ENCODE assay signal across 20 cellular contexts in the genomic region with DNA sequence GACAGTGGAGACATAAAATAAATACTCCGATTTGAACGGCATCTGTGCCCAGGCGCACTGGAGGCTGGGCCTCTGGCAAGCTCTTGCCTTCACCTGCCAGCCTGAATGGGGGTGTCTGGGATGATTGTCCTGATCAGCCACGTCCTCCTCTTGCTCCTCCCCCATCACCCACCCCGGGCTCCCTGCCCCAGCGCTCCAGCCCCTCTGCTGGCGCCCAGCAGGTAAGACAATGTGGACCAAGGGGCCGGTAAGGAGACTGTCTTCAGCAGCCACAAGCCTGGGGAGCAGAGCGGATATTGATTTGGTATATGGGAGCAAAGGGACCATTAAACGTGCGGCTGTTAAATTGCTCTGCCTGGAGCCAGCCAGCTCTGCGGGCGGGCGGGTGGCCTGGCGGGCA. TPM values are rescaled to one million over a fixed set of nuclear protein-coding genes. Genes with fewer than 3 reads are reported as not detected.
DNase-seq lines count a peak whose midpoint lies in the region; ATAC-seq and TF ChIP-seq lines count a peak whose summit lies in the region.
"Had no signal": no experiment of that assay in that cellular context is flagged by ENCODE, and none has a peak within 500 bp of the region (broad histone marks: within the 10 kb centered on the region; RNA-seq: fewer than 3 reads in every experiment).

No MANE protein-coding gene starts in this region.

- H3K56ac ChIP-seq in mesendoderm (ENCODE audit: low read length): no peak overlapping the region

- H3K27ac Mint-ChIP-seq in GM23338: no peak overlapping the region
- no peak overlapping the region for H3K27ac Mint-ChIP-seq in endodermal cell
- H3K27ac Mint-ChIP-seq: CD4-positive, CD25-positive, alpha-beta regulatory T cell had no signal

- H3K9me2 ChIP-seq in GM23338 (ENCODE audit: insufficient read depth): no peaks in the 10 kb centered on the region

- WGBS in endodermal cell (ENCODE audit: insufficient coverage in 1 of 2, insufficient read length in 1 of 2), 2 experiments: 73 to 87% methylated on average over 5 to 15 of the region's 15 CpGs
- WGBS in mesendoderm (ENCODE audit: extremely low coverage, insufficient coverage, low lambda C conversion rate): no CpG with 5 or more reads among the region's 15 CpGs

- H3K27me3 Mint-ChIP-seq in GM23338 (ENCODE audit: insufficient read depth, low read depth, poor library complexity): peaks cover 11% of the 10 kb centered on the region
- peaks cover 2% of the 10 kb centered on the region for H3K27me3 Mint-ChIP-seq in endodermal cell (ENCODE audit: insufficient read depth)
- H3K27me3 Mint-ChIP-seq: CD8-positive, alpha-beta memory T cell had no signal

- no peaks in the 10 kb centered on the region for H4K20me1 ChIP-seq in GM23338 (replicated peaks; ENCODE audit: insufficient read depth)

- DNase-seq in GM23338 (ENCODE audit: low spot score) (peak; percentile 51), H7 (peak; percentile 88), endodermal cell (no peak), mesendoderm (peak; percentile 27), foreskin keratinocyte (no peak), T-helper 2 cell (no peak)
- no peak for DNase-seq in stimulated activated CD4-positive, alpha-beta T cell treated with anti-CD3 and anti-CD28 coated beads, Interleukin-4, amount 100 ng/mL, for 24 hours
- DNase-seq: ACHN; BE2C; C1 segment of cervical spinal cord; CD4-positive, CD25-positive, alpha-beta regulatory T cell; CD8-positive, alpha-beta memory T cell; COR-L47; DMS 273 treated with DMSO at 0.1 percent for 48 hours; DMS53; DND-41; EL had no signal

- no peak overlapping the region for H4K5ac ChIP-seq in mesendoderm (ENCODE audit: low read length)

- H4K8ac ChIP-seq in mesendoderm (ENCODE audit: low read depth, low read length): no peak overlapping the region

- H3K27ac ChIP-seq in GM23338 (ENCODE audit: low read depth) (no peak overlapping the region), endodermal cell (ENCODE audit: low read depth, low read length) (no peak overlapping the region), mesendoderm (ENCODE audit: low read depth, low read length) (no peak overlapping the region), foreskin keratinocyte (no peak overlapping the region)
- H3K27ac ChIP-seq: HL-60 had no signal

- H3K18ac ChIP-seq in mesendoderm (ENCODE audit: low read length): no peak overlapping the region

- H3K79me2 ChIP-seq in GM23338 (replicated peaks; ENCODE audit: insufficient read depth): no peaks in the 10 kb centered on the region
- no peaks in the 10 kb centered on the region for H3K79me2 ChIP-seq in mesendoderm (ENCODE audit: control insufficient read depth, insufficient read depth, low read length)

- H2AK5ac ChIP-seq in mesendoderm (ENCODE audit: low read length): no peak overlapping the region

- peaks cover 6% of the 10 kb centered on the region; the same call in 2 of the 3 replicates for H3K4me1 Mint-ChIP-seq in GM23338
- H3K4me1 Mint-ChIP-seq in endodermal cell: peaks cover 3% of the 10 kb centered on the region
- H3K4me1 Mint-ChIP-seq: CD4-positive, CD25-positive, alpha-beta regulatory T cell; CD8-positive, alpha-beta memory T cell had no signal

- H3K9ac ChIP-seq in endodermal cell (ENCODE audit: extremely low read depth, low read length, poor library complexity, severe bottlenecking): no peak overlapping the region
- H3K9ac ChIP-seq in mesendoderm (ENCODE audit: low read length): no peak overlapping the region

- H3K9me3 Mint-ChIP-seq in GM23338 (no peaks in the 10 kb centered on the region; the same call in 2 of the 3 replicates), endodermal cell (no peaks in the 10 kb centered on the region)
- H3K9me3 Mint-ChIP-seq: CD4-positive, CD25-positive, alpha-beta regulatory T cell; CD8-positive, alpha-beta memory T cell had no signal

- H3K27me3 ChIP-seq in GM23338 (ENCODE audit: insufficient read depth) (no peaks in the 10 kb centered on the region), H7 (ENCODE audit: control insufficient read depth, insufficient read depth, low read length) (no peaks in the 10 kb centered on the region), endodermal cell (ENCODE audit: control insufficient read depth, insufficient read depth, low read length, poor library complexity, severe bottlenecking) (no peaks in the 10 kb centered on the region), mesendoderm (ENCODE audit: insufficient read depth, low read length, poor library complexity) (no peaks in the 10 kb centered on the region), foreskin keratinocyte (peaks cover 5% of the 10 kb centered on the region)
- H3K27me3 ChIP-seq: BE2C had no signal

- H3F3A ChIP-seq in GM23338 (replicated peaks; ENCODE audit: low read depth): no peaks in the 10 kb centered on the region

- H3K4me2 ChIP-seq in GM23338: no peak overlapping the region
- H3K4me2 ChIP-seq in mesendoderm (ENCODE audit: low read length): no peak overlapping the region

- no peak overlapping the region for H3K4ac ChIP-seq in mesendoderm (ENCODE audit: low read depth, low read length)

- ATAC-seq in GM23338 (peak; percentile 55), foreskin keratinocyte (no peak)
- ATAC-seq: GM12878 had no signal

- H3K36me3 Mint-ChIP-seq in GM23338 (ENCODE audit: low read depth) (no peaks in the 10 kb centered on the region), endodermal cell (ENCODE audit: low read depth) (no peaks in the 10 kb centered on the region)
- H3K36me3 Mint-ChIP-seq: CD4-positive, CD25-positive, alpha-beta regulatory T cell; CD8-positive, alpha-beta memory T cell had no signal

- H2BK120ac ChIP-seq in mesendoderm (ENCODE audit: low read depth, low read length): no peak overlapping the region

- H3K4me3 Mint-ChIP-seq in GM23338: no peak overlapping the region
- no peak overlapping the region for H3K4me3 Mint-ChIP-seq in endodermal cell
- H3K4me3 Mint-ChIP-seq: CD4-positive, CD25-positive, alpha-beta regulatory T cell; CD8-positive, alpha-beta memory T cell had no signal

- no peak overlapping the region for H2BK15ac ChIP-seq in mesendoderm (replicated peaks; ENCODE audit: low read depth)

- H3K4me3 ChIP-seq in GM23338: no peak overlapping the region
- no peak overlapping the region for H3K4me3 ChIP-seq in H7 (ENCODE audit: insufficient read depth, low read depth, low read length)
- H3K4me3 ChIP-seq in endodermal cell (ENCODE audit: low read length): no peak overlapping the region
- H3K4me3 ChIP-seq in mesendoderm (ENCODE audit: low read length): no peak overlapping the region
- H3K4me3 ChIP-seq: GM12878 had no signal

- H2BK5ac ChIP-seq in mesendoderm (ENCODE audit: low read length): no peak overlapping the region

- H2AFZ ChIP-seq in GM23338: no peak overlapping the region

- H3K23ac ChIP-seq in mesendoderm (ENCODE audit: low read length): no peak overlapping the region

- H3K4me1 ChIP-seq in GM23338 (ENCODE audit: insufficient read depth) (no peaks in the 10 kb centered on the region), endodermal cell (ENCODE audit: control insufficient read depth, insufficient read depth, low read length) (no peaks in the 10 kb centered on the region), mesendoderm (ENCODE audit: control insufficient read depth, low read depth, low read length) (peaks cover 2% of the 10 kb centered on the region), foreskin keratinocyte (no peaks in the 10 kb centered on the region)

- H3K36me3 ChIP-seq in GM23338 (ENCODE audit: insufficient read depth): no peaks in the 10 kb centered on the region
- H3K36me3 ChIP-seq in H7 (replicated peaks; ENCODE audit: control insufficient read depth, insufficient read depth, low read length): no peaks in the 10 kb centered on the region
- no peaks in the 10 kb centered on the region for H3K36me3 ChIP-seq in endodermal cell (ENCODE audit: control insufficient read depth, insufficient read depth, low read length)
- no peaks in the 10 kb centered on the region for H3K36me3 ChIP-seq in mesendoderm (ENCODE audit: control insufficient read depth, insufficient read depth, low read length)
- H3K36me3 ChIP-seq: BE2C had no signal

- H3K79me1 ChIP-seq in mesendoderm (ENCODE audit: low read length): no peaks in the 10 kb centered on the region

- TF ChIP-seq CTCF in GM23338 (conservative IDR thresholded peaks at IDR 0.05; ENCODE audit: low read depth in 2 of 2) (peak; percentile 23 to 30; a peak in 3 of 4 replicates), endodermal cell (conservative IDR thresholded peaks at IDR 0.05) (peak; percentile 56), foreskin keratinocyte (conservative IDR thresholded peaks at IDR 0.05) (no peak)

- no peaks in the 10 kb centered on the region for H3K9me3 ChIP-seq in endodermal cell (ENCODE audit: control insufficient read depth, low read length)
- H3K9me3 ChIP-seq: BE2C had no signal

TF ChIP-seq in GM23338, 12 proteins besides CTCF, POLR2A, EP300 and RAD21 (continues in another document):
- TF ChIP-seq, protein P1, sequence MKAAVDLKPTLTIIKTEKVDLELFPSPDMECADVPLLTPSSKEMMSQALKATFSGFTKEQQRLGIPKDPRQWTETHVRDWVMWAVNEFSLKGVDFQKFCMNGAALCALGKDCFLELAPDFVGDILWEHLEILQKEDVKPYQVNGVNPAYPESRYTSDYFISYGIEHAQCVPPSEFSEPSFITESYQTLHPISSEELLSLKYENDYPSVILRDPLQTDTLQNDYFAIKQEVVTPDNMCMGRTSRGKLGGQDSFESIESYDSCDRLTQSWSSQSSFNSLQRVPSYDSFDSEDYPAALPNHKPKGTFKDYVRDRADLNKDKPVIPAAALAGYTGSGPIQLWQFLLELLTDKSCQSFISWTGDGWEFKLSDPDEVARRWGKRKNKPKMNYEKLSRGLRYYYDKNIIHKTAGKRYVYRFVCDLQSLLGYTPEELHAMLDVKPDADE (IDR thresholded peaks at IDR 0.05): no peak
- TF ChIP-seq ZNF114 (CRISPR knock-in tag; IDR thresholded peaks at IDR 0.05): no peak

RNA-seq across cellular contexts. Expression of gene WNT11, which starts 24.9 kb away (rescaled TPM):
- total RNA-seq in GM23338 (2014; rRNA removed; shearing (Covaris generic)): 0.56 and 3.0 TPM in 2 replicates
- polyA plus RNA-seq in GM23338 (2016; fragmentation: Nextera tagmentation; extraction: Ambion mirVana) (0.44 TPM in 1 of 2 replicates, not detected in the other), foreskin keratinocyte (0.06 and 0.07 TPM in 2 replicates)
- 1.0 and 1.2 TPM in 2 replicates for total RNA-seq in H7 (2014; rRNA removed; shearing (Covaris generic))
- total RNA-seq in endodermal cell (under 1 TPM; 0.53 to 0.62 TPM), foreskin keratinocyte (0.07 TPM in 2 replicates)
- polyA plus RNA-seq in endodermal cell (2013, experiment 1 of 2): 0.85 TPM
- polyA plus RNA-seq in endodermal cell (2013, experiment 2 of 2): 0.37 TPM
- polyA plus RNA-seq in mesendoderm (2013, experiment 1 of 2): 0.14 TPM
- polyA plus RNA-seq in mesendoderm (2013, experiment 2 of 2): 0.20 TPM
- total RNA-seq: CD4-positive, CD25-positive, alpha-beta regulatory T cell; GM12878; HT1080 had no signal

Comparison
In these comparisons a context has a peak if more than half of its experiments do, and no peak if none do; other contexts are left out.
1. DNase-seq: peak in GM23338 (single experiment), H7 (single experiment) and mesendoderm (single experiment); none in endodermal cell (single experiment), stimulated activated CD4-positive, alpha-beta T cell treated with anti-CD3 and anti-CD28 coated beads, Interleukin-4, amount 100 ng/mL, for 24 hours (single experiment), foreskin keratinocyte (0 of 2) and T-helper 2 cell (0 of 5).